ENCODE assay signal across 10 cellular contexts in genomic region chr12:57491393-57492280, GRCh38. TPM values are rescaled to one million over a fixed set of nuclear protein-coding genes. Genes with fewer than 3 reads are reported as not detected.
DNase-seq lines count a peak whose midpoint lies in the region; ATAC-seq, FAIRE-seq and TF ChIP-seq lines count a peak whose summit lies in the region.
"Had no signal": no experiment of that assay in that cellular context is flagged by ENCODE, and none has a peak within 500 bp of the region (broad histone marks: within the 10 kb centered on the region; RNA-seq: fewer than 3 reads in every experiment).

No MANE protein-coding gene starts in this region.

- peaks cover 29% of the 10 kb centered on the region for H3K36me3 Mint-ChIP-seq in activated naive CD4-positive, alpha-beta T cell treated with anti-CD3 and anti-CD28 coated beads, Interleukin-2, amount 50 U/mL, for 24 hours
- peaks cover 86% of the 10 kb centered on the region for H3K36me3 Mint-ChIP-seq in activated T-helper 17 cell treated with anti-CD3 and anti-CD28 coated beads, Interleukin-2, amount 50 U/mL, for 72 hours (ENCODE audit: low read depth)

- no peak for TF ChIP-seq RAD21 in GM12878 (IDR thresholded peaks at IDR 0.05; ENCODE audit: insufficient read depth, low read depth, low read length)

- BruUV-seq in GM12878 (replicated peaks; lab: Mats Ljungman, UMichigan), result TSS peak; percentile 22

- TF ChIP-seq CTCF in GM12878 (IDR thresholded peaks at IDR 0.05 in 2 of 3, conservative IDR thresholded peaks at IDR 0.05 in 1 of 3; ENCODE audit: control insufficient read depth in 2 of 3, extremely low read depth in 1 of 3, insufficient read depth in 1 of 3, low read depth in 3 of 3, low read length in 3 of 3) (peak in 2 of 3 experiments; percentile 23 to 34; a peak in 3 of 6 replicates), spleen (IDR thresholded peaks at IDR 0.05 in 8 of 11, conservative IDR thresholded peaks at IDR 0.05 in 3 of 11) (no peak)

- H3K79me2 ChIP-seq in GM12878 (ENCODE audit: control insufficient read depth, insufficient read depth, low read length), result peaks cover 17% of the 10 kb centered on the region

- WGBS in GM12878 (ENCODE audit: insufficient coverage, insufficient replicate concordance, low lambda C conversion rate, missing lambda C conversion rate), result 91% methylated on average over 15 of the region's 15 CpGs
- 91 to 96% (median 94%) methylated on average over 15 of the region's 15 CpGs for WGBS in spleen, 5 donors

- POLR2A ChIA-PET in GM12878 (lab: Charles Lee), result interaction anchor here (0.6 to 0.8 kb wide), 3 partner anchors 27 to 766 kb away, joined by 4 to 6 read pairs (median 5); no protein-coding TSS in a partner anchor

- H4K20me1 ChIP-seq in GM12878 (ENCODE audit: control insufficient read depth, insufficient read depth), result no peaks in the 10 kb centered on the region

- FAIRE-seq in GM12878 (lab: Jason Lieb, UNC), result no peak

- no peak overlapping the region for H3K4me2 ChIP-seq in GM12878 (ENCODE audit: control insufficient read depth, insufficient read depth)

- peak overlapping the region; percentile 91 for H3K27ac Mint-ChIP-seq in activated naive CD4-positive, alpha-beta T cell treated with anti-CD3 and anti-CD28 coated beads, Interleukin-2, amount 50 U/mL, for 24 hours
- H3K27ac Mint-ChIP-seq in activated T-helper 17 cell treated with anti-CD3 and anti-CD28 coated beads, Interleukin-2, amount 50 U/mL, for 72 hours, result no peak overlapping the region

- peaks cover 6 to 19% of the 10 kb centered on the region in 2 experiments for H3K36me3 ChIP-seq in GM12878 (ENCODE audit: control insufficient read depth in 2 of 2, insufficient read depth in 2 of 2, low read length in 1 of 2)
- peaks cover 3 to 71% (median 49%) of the 10 kb centered on the region in 6 donors for H3K36me3 ChIP-seq in spleen

- H3K27me3 ChIP-seq in GM12878 (replicated peaks in 1 of 2; ENCODE audit: control insufficient read depth in 2 of 2, insufficient read depth in 2 of 2, low read length in 1 of 2) (no peaks in the 10 kb centered on the region), spleen (replicated peaks in 1 of 7) (no peaks in the 10 kb centered on the region)

- H3K9me3 ChIP-seq in GM12878 (replicated peaks; ENCODE audit: control insufficient read depth, insufficient read depth, low read length), result no peaks in the 10 kb centered on the region
- no peaks in the 10 kb centered on the region for H3K9me3 ChIP-seq in spleen

- no peak for DNase-seq in activated naive CD4-positive, alpha-beta T cell (lab: John Stamatoyannopoulos, UW)
- DNase-seq in NAMALWA (ENCODE audit: low spot score) (peak; percentile 66), GM12878 (ENCODE audit: low read depth, low spot score) (no peak), spleen (peak; percentile 25), SKM-1 (lab: John Stamatoyannopoulos, UW; ENCODE audit: unreplicated experiment) (no peak)
- no peak for DNase-seq in activated CD4-positive, CD25-positive, alpha-beta regulatory T cell treated with anti-CD3 and anti-CD28 coated beads, Interleukin-2, amount 50 U/mL, for 72 hours
- DNase-seq: NCI-H526 treated with DMSO at 0.1 percent for 48 hours; stimulated activated CD4-positive, alpha-beta T cell treated with anti-CD3 and anti-CD28 coated beads, Interleukin-4, amount 100 ng/mL, for 1 hour had no signal

- H3K4me3 ChIP-seq in GM12878, result no peak overlapping the region
- H3K4me3 ChIP-seq in spleen, result no peak overlapping the region

- CTCF ChIA-PET in GM12878 (lab: Yijun Ruan, JAX), result no interaction called here

- RAD21 ChIA-PET in GM12878 (lab: Charles Lee; ENCODE audit: unreplicated experiment), result no interaction called here

- SMC1A ChIA-PET in GM12878 (lab: Charles Lee; ENCODE audit: uncharacterized antibody, unreplicated experiment), result interaction anchor here (1.1 to 1.2 kb wide), 3 partner anchors 11 to 223 kb away, joined by 3 read pairs; no protein-coding TSS in a partner anchor

- peak overlapping the region; percentile 85 for H3K4me3 Mint-ChIP-seq in activated naive CD4-positive, alpha-beta T cell treated with anti-CD3 and anti-CD28 coated beads, Interleukin-2, amount 50 U/mL, for 24 hours
- H3K4me3 Mint-ChIP-seq in activated T-helper 17 cell treated with anti-CD3 and anti-CD28 coated beads, Interleukin-2, amount 50 U/mL, for 72 hours, result no peak overlapping the region

- in situ Hi-C loops in GM12878 (cut with MboI), result no loop called here

- no peak overlapping the region for H2AFZ ChIP-seq in GM12878 (ENCODE audit: control insufficient read depth, low read depth, low read length)

- no peak overlapping the region for H3K9ac ChIP-seq in GM12878 (ENCODE audit: control insufficient read depth, insufficient read depth, low read length)

- no peak for TF ChIP-seq POLR2A in GM12878 (IDR thresholded peaks at IDR 0.05; ENCODE audit: low read depth, low read length)
- TF ChIP-seq POLR2A in spleen (IDR thresholded peaks at IDR 0.05), result no peak

- peaks cover 38% of the 10 kb centered on the region for H3K4me1 Mint-ChIP-seq in activated naive CD4-positive, alpha-beta T cell treated with anti-CD3 and anti-CD28 coated beads, Interleukin-2, amount 50 U/mL, for 24 hours
- peaks cover 20% of the 10 kb centered on the region for H3K4me1 Mint-ChIP-seq in activated T-helper 17 cell treated with anti-CD3 and anti-CD28 coated beads, Interleukin-2, amount 50 U/mL, for 72 hours

- H3K27ac ChIP-seq in GM12878 (ENCODE audit: control insufficient read depth, insufficient read depth) (no peak overlapping the region), spleen (no peak overlapping the region)

- H3K9me3 Mint-ChIP-seq in activated naive CD4-positive, alpha-beta T cell treated with anti-CD3 and anti-CD28 coated beads, Interleukin-2, amount 50 U/mL, for 24 hours, result no peaks in the 10 kb centered on the region
- H3K9me3 Mint-ChIP-seq in activated T-helper 17 cell treated with anti-CD3 and anti-CD28 coated beads, Interleukin-2, amount 50 U/mL, for 72 hours, result no peaks in the 10 kb centered on the region

- no peaks in the 10 kb centered on the region for H3K27me3 Mint-ChIP-seq in activated naive CD4-positive, alpha-beta T cell treated with anti-CD3 and anti-CD28 coated beads, Interleukin-2, amount 50 U/mL, for 24 hours
- no peaks in the 10 kb centered on the region for H3K27me3 Mint-ChIP-seq in activated T-helper 17 cell treated with anti-CD3 and anti-CD28 coated beads, Interleukin-2, amount 50 U/mL, for 72 hours

- H3K4me1 ChIP-seq in GM12878 (ENCODE audit: control insufficient read depth, insufficient read depth, low read length), result peaks cover 6% of the 10 kb centered on the region
- peaks cover 15 to 34% (median 20%) of the 10 kb centered on the region in 6 donors for H3K4me1 ChIP-seq in spleen

- ATAC-seq in GM12878, result peak; percentile 44
- no peak for ATAC-seq in activated T-helper 17 cell treated with anti-CD3 and anti-CD28 coated beads, Interleukin-2, amount 50 U/mL, for 72 hours (replicated peaks)

- TF ChIP-seq EP300 in GM12878 (IDR thresholded peaks at IDR 0.05; ENCODE audit: borderline replicate concordance in 1 of 2, control insufficient read depth in 1 of 2, low read depth in 2 of 2, low read length in 2 of 2), result no peak

- intact Hi-C loops in GM12878 (cut with micrococcal nuclease; ENCODE audit: unreplicated experiment), result no loop called here
- intact Hi-C loops in spleen (cut with DNase I; ENCODE audit: low total_unique reads), result no loop called here

RNA-seq across cellular contexts. Expression of gene MARS1, which starts 3.8 kb away (rescaled TPM):
- 122 and 126 TPM in 2 replicates for total RNA-seq in GM12878 (2013; cell fraction: nucleolus; rRNA removed)
- total RNA-seq in GM12878 (2014; rRNA removed) (138 and 155 TPM in 2 replicates), GM12878 (2014; rRNA removed; fragmentation: Illumina TruSeq; extraction: Trizol) (132 and 151 TPM in 2 replicates), GM12878 (2021) (208 and 212 TPM in 2 replicates), spleen (100 to 1,000 TPM in 4 of 7 donors, 10 to 100 TPM in 3; 72.4 to 186 (median 146) TPM)
- 84.1 TPM for polyA plus RNA-seq in GM12878 (2011; ENCODE audit: low read depth)
- polyA plus RNA-seq in GM12878 (2011; rRNA removed) (61.9 and 108 TPM in 2 replicates), GM12878 (2014; fragmentation: Illumina TruSeq; extraction: Trizol) (161 and 221 TPM in 2 replicates), GM12878 (2014; fragmentation: Nextera tagmentation; extraction: Ambion mirVana) (100 to 1,000 TPM in 1 of 2 experiments, 10 to 100 TPM in 1; 72.3 to 129 TPM), GM12878 (2014; rRNA removed) (137 and 156 TPM in 2 replicates), GM12878 (2016; fragmentation: Nextera tagmentation; extraction: Ambion mirVana) (100 to 1,000 TPM; 255 to 270 TPM), spleen (100 to 1,000 TPM in 1 of 3 donors, 10 to 100 TPM in 2; 67.4 to 104 (median 89.2) TPM)
- 94.9 and 95.4 TPM in 2 replicates for polyA plus RNA-seq in GM12878 (2011; cell fraction: cytosol; rRNA removed)
- polyA plus RNA-seq in GM12878 (2011; cell fraction: nucleus; rRNA removed), result 477 and 501 TPM in 2 replicates
- 85.5 and 109 TPM in 2 replicates for polyA plus RNA-seq in GM12878 (2012)
- polyA minus RNA-seq in GM12878 (2011; rRNA and poly(A)+ RNA removed), result 108 and 144 TPM in 2 replicates
- 46.5 and 52.1 TPM in 2 replicates for polyA minus RNA-seq in GM12878 (2011; cell fraction: cytosol; rRNA and poly(A)+ RNA removed)
- 102 and 181 TPM in 2 replicates for polyA minus RNA-seq in GM12878 (2011; cell fraction: nucleus; rRNA and poly(A)+ RNA removed)
- 100 to 1,000 TPM; 130 to 243 TPM for total RNA-seq in activated T-helper 17 cell treated with anti-CD3 and anti-CD28 coated beads, Interleukin-2, amount 50 U/mL, for 72 hours

RNA-seq across cellular contexts. Expression of gene ARHGAP9, which starts 12.0 kb away (rescaled TPM):
- total RNA-seq in GM12878 (2013; cell fraction: nucleolus; rRNA removed), result 37.8 and 38.9 TPM in 2 replicates
- total RNA-seq in GM12878 (2014; rRNA removed) (78.1 and 79.8 TPM in 2 replicates), GM12878 (2014; rRNA removed; fragmentation: Illumina TruSeq; extraction: Trizol) (47.3 and 51.7 TPM in 2 replicates), GM12878 (2021) (101 and 102 TPM in 2 replicates), spleen (100 to 1,000 TPM; 148 to 328 (median 226) TPM)
- polyA plus RNA-seq in GM12878 (2011; ENCODE audit: low read depth), result 72.3 TPM
- polyA plus RNA-seq in GM12878 (2011; rRNA removed) (42.5 and 68.9 TPM in 2 replicates), GM12878 (2014; fragmentation: Illumina TruSeq; extraction: Trizol) (63.7 and 89.0 TPM in 2 replicates), GM12878 (2014; fragmentation: Nextera tagmentation; extraction: Ambion mirVana) (10 to 100 TPM; 19.5 to 75.6 TPM), GM12878 (2014; rRNA removed) (98.7 and 106 TPM in 2 replicates), GM12878 (2016; fragmentation: Nextera tagmentation; extraction: Ambion mirVana) (10 to 100 TPM; 71.1 to 81.3 TPM), spleen (100 to 1,000 TPM; 190 to 400 (median 251) TPM)
- polyA plus RNA-seq in GM12878 (2011; cell fraction: cytosol; rRNA removed), result 45.6 and 45.9 TPM in 2 replicates
- polyA plus RNA-seq in GM12878 (2011; cell fraction: nucleus; rRNA removed), result 245 and 345 TPM in 2 replicates
- 80.4 and 88.1 TPM in 2 replicates for polyA plus RNA-seq in GM12878 (2012)
- polyA minus RNA-seq in GM12878 (2011; rRNA and poly(A)+ RNA removed), result 24.9 and 34.8 TPM in 2 replicates
- polyA minus RNA-seq in GM12878 (2011; cell fraction: cytosol; rRNA and poly(A)+ RNA removed), result 20.1 and 23.3 TPM in 2 replicates
- 35.5 and 59.9 TPM in 2 replicates for polyA minus RNA-seq in GM12878 (2011; cell fraction: nucleus; rRNA and poly(A)+ RNA removed)
- 100 to 1,000 TPM; 131 to 225 TPM for total RNA-seq in activated T-helper 17 cell treated with anti-CD3 and anti-CD28 coated beads, Interleukin-2, amount 50 U/mL, for 72 hours

RNA-seq across cellular contexts. Expression of gene DDIT3, which starts 28.7 kb away (rescaled TPM):
- total RNA-seq in GM12878 (2013; cell fraction: nucleolus; rRNA removed), result 21.5 and 24.3 TPM in 2 replicates
- total RNA-seq in GM12878 (2014; rRNA removed) (9.7 and 9.8 TPM in 2 replicates), GM12878 (2014; rRNA removed; fragmentation: Illumina TruSeq; extraction: Trizol) (10.4 and 12.2 TPM in 2 replicates), GM12878 (2021) (8.2 and 9.2 TPM in 2 replicates), spleen (10 to 100 TPM; 18.0 to 27.7 (median 21.6) TPM)
- polyA plus RNA-seq in GM12878 (2011; ENCODE audit: low read depth), result 38.8 TPM
- polyA plus RNA-seq in GM12878 (2011; rRNA removed) (23.6 and 25.0 TPM in 2 replicates), GM12878 (2014; fragmentation: Illumina TruSeq; extraction: Trizol) (10.9 and 13.4 TPM in 2 replicates), GM12878 (2014; fragmentation: Nextera tagmentation; extraction: Ambion mirVana) (10 to 100 TPM; 26.8 to 28.9 TPM), GM12878 (2014; rRNA removed) (9.9 and 10.1 TPM in 2 replicates), GM12878 (2016; fragmentation: Nextera tagmentation; extraction: Ambion mirVana) (10 to 100 TPM; 20.0 to 21.7 TPM), spleen (10 to 100 TPM; 39.8 to 43.9 (median 43.4) TPM)
- 14.0 and 15.9 TPM in 2 replicates for polyA plus RNA-seq in GM12878 (2011; cell fraction: cytosol; rRNA removed)
- 25.8 and 42.9 TPM in 2 replicates for polyA plus RNA-seq in GM12878 (2011; cell fraction: nucleus; rRNA removed)
- polyA plus RNA-seq in GM12878 (2012), result 41.1 and 47.1 TPM in 2 replicates
- 17.3 and 23.4 TPM in 2 replicates for polyA minus RNA-seq in GM12878 (2011; rRNA and poly(A)+ RNA removed)
- polyA minus RNA-seq in GM12878 (2011; cell fraction: cytosol; rRNA and poly(A)+ RNA removed), result 7.3 and 11.1 TPM in 2 replicates
- 13.8 and 17.0 TPM in 2 replicates for polyA minus RNA-seq in GM12878 (2011; cell fraction: nucleus; rRNA and poly(A)+ RNA removed)
- total RNA-seq in activated T-helper 17 cell treated with anti-CD3 and anti-CD28 coated beads, Interleukin-2, amount 50 U/mL, for 72 hours, result 10 to 100 TPM; 14.2 to 25.3 TPM

RNA-seq across cellular contexts. Expression of gene MBD6, which starts 31.0 kb away (rescaled TPM):
- total RNA-seq in GM12878 (2013; cell fraction: nucleolus; rRNA removed), result 16.4 and 19.1 TPM in 2 replicates
- 3.1 and 4.6 TPM in 2 replicates for total RNA-seq in GM12878 (2014; rRNA removed)
- 3.5 and 3.7 TPM in 2 replicates for total RNA-seq in GM12878 (2014; rRNA removed; fragmentation: Illumina TruSeq; extraction: Trizol)
- 41.5 and 52.7 TPM in 2 replicates for total RNA-seq in GM12878 (2021)
- polyA plus RNA-seq in GM12878 (2011; ENCODE audit: low read depth), result 12.0 TPM
- 2.0 and 3.8 TPM in 2 replicates for polyA plus RNA-seq in GM12878 (2011; rRNA removed)
- 1.8 and 1.9 TPM in 2 replicates for polyA plus RNA-seq in GM12878 (2011; cell fraction: cytosol; rRNA removed)
- 43.1 and 56.1 TPM in 2 replicates for polyA plus RNA-seq in GM12878 (2011; cell fraction: nucleus; rRNA removed)
- polyA plus RNA-seq in GM12878 (2012), result 18.4 and 22.0 TPM in 2 replicates
- polyA plus RNA-seq in GM12878 (2014; fragmentation: Illumina TruSeq; extraction: Trizol), result 5.9 and 12.7 TPM in 2 replicates
- 1 to 10 TPM; 1.5 to 5.5 TPM for polyA plus RNA-seq in GM12878 (2014; fragmentation: Nextera tagmentation; extraction: Ambion mirVana)
- polyA plus RNA-seq in GM12878 (2014; rRNA removed), result 20.2 and 24.3 TPM in 2 replicates
- polyA plus RNA-seq in GM12878 (2016; fragmentation: Nextera tagmentation; extraction: Ambion mirVana), result 1 to 10 TPM; 8.1 to 8.6 TPM
- 4.3 and 5.9 TPM in 2 replicates for polyA minus RNA-seq in GM12878 (2011; rRNA and poly(A)+ RNA removed)
- 3.6 and 6.3 TPM in 2 replicates for polyA minus RNA-seq in GM12878 (2011; cell fraction: cytosol; rRNA and poly(A)+ RNA removed)
- 11.7 and 19.9 TPM in 2 replicates for polyA minus RNA-seq in GM12878 (2011; cell fraction: nucleus; rRNA and poly(A)+ RNA removed)
- 100 to 1,000 TPM in 4 of 7 donors, 10 to 100 TPM in 3; 52.9 to 171 (median 110) TPM for total RNA-seq in spleen
- polyA plus RNA-seq in spleen, result 10 to 100 TPM; 14.8 to 65.0 (median 61.2) TPM
- 10 to 100 TPM; 78.8 to 83.1 TPM for total RNA-seq in activated T-helper 17 cell treated with anti-CD3 and anti-CD28 coated beads, Interleukin-2, amount 50 U/mL, for 72 hours

RNA-seq across cellular contexts. Expression of gene GLI1, which starts 32.1 kb away (rescaled TPM):
- total RNA-seq in GM12878 (2013; cell fraction: nucleolus; rRNA removed), result 0.51 and 0.69 TPM in 2 replicates
- 0.71 and 1.0 TPM in 2 replicates for total RNA-seq in GM12878 (2014; rRNA removed)
- total RNA-seq in GM12878 (2014; rRNA removed; fragmentation: Illumina TruSeq; extraction: Trizol), result 0.31 and 0.32 TPM in 2 replicates
- total RNA-seq in GM12878 (2021), result 1.1 and 1.2 TPM in 2 replicates
- 0.33 TPM for polyA plus RNA-seq in GM12878 (2011; ENCODE audit: low read depth)
- 0.97 and 1.2 TPM in 2 replicates for polyA plus RNA-seq in GM12878 (2011; rRNA removed)
- polyA plus RNA-seq in GM12878 (2011; cell fraction: cytosol; rRNA removed), result 0.96 and 1.5 TPM in 2 replicates
- 4.4 and 6.4 TPM in 2 replicates for polyA plus RNA-seq in GM12878 (2011; cell fraction: nucleus; rRNA removed)
- polyA plus RNA-seq in GM12878 (2012), result 0.19 and 0.28 TPM in 2 replicates
- polyA plus RNA-seq in GM12878 (2014; fragmentation: Illumina TruSeq; extraction: Trizol), result 0.32 and 0.79 TPM in 2 replicates
- under 1 TPM; 0.32 to 0.46 TPM for polyA plus RNA-seq in GM12878 (2014; fragmentation: Nextera tagmentation; extraction: Ambion mirVana)
- 0.53 and 1.4 TPM in 2 replicates for polyA plus RNA-seq in GM12878 (2014; rRNA removed)
- under 1 TPM; 0.27 to 0.82 TPM for polyA plus RNA-seq in GM12878 (2016; fragmentation: Nextera tagmentation; extraction: Ambion mirVana)
- polyA minus RNA-seq in GM12878 (2011; rRNA and poly(A)+ RNA removed), result 0.98 and 1.5 TPM in 2 replicates
- polyA minus RNA-seq in GM12878 (2011; cell fraction: cytosol; rRNA and poly(A)+ RNA removed), result 0.31 TPM in 1 of 2 replicates, not detected in the other
- polyA minus RNA-seq in GM12878 (2011; cell fraction: nucleus; rRNA and poly(A)+ RNA removed), result 0.38 and 0.97 TPM in 2 replicates
- total RNA-seq in spleen, result 1 to 10 TPM in 4 of 7 donors, under 1 TPM in 3; 0.46 to 3.6 (median 1.1) TPM
- polyA plus RNA-seq in spleen, result 1 to 10 TPM in 1 of 3 donors, under 1 TPM in 2; 0.63 to 1.2 (median 0.77) TPM
- 1 to 10 TPM in 1 of 2 donors, under 1 TPM in 1; 0.48 to 1.4 TPM for total RNA-seq in activated T-helper 17 cell treated with anti-CD3 and anti-CD28 coated beads, Interleukin-2, amount 50 U/mL, for 72 hours

Comparison
In these comparisons a context has a peak if more than half of its experiments do, and no peak if none do; other contexts are left out.
1. DNase-seq: peak in NAMALWA (single experiment) and spleen (single experiment); none in activated naive CD4-positive, alpha-beta T cell (0 of 4), GM12878 (single experiment), SKM-1 (single experiment) and activated CD4-positive, CD25-positive, alpha-beta regulatory T cell treated with anti-CD3 and anti-CD28 coated beads, Interleukin-2, amount 50 U/mL, for 72 hours (single experiment).
2. CTCF ChIP-seq: peak in GM12878 (2 of 3); none in spleen (0 of 11).